26 cellular contexts compared by ENCODE assay signal in genomic region chr19:16599655-16600346, GRCh38. TPM values are rescaled to one million over a fixed set of nuclear protein-coding genes. Genes with fewer than 3 reads are reported as not detected.
DNase-seq lines count a peak whose midpoint lies in the region; ATAC-seq and TF ChIP-seq lines count a peak whose summit lies in the region.
"Had no signal": no experiment of that assay in that cellular context is flagged by ENCODE, and none has a peak within 500 bp of the region (broad histone marks: within the 10 kb centered on the region; RNA-seq: fewer than 3 reads in every experiment).

No MANE protein-coding gene starts in this region.

- no peaks in the 10 kb centered on the region for H3K27me3 ChIP-seq in CD4-positive, alpha-beta T cell (ENCODE audit: control insufficient read depth, insufficient read depth, low read length)
- H3K27me3 ChIP-seq in neural progenitor cell = no peaks in the 10 kb centered on the region
- no peaks in the 10 kb centered on the region for H3K27me3 ChIP-seq in PC-3 (ENCODE audit: low read length)
- H3K27me3 ChIP-seq: brain microvascular endothelial cell, gastroesophageal sphincter, hepatocyte, ovary had no signal

- peaks cover 5% of the 10 kb centered on the region for H3K36me3 Mint-ChIP-seq in CD4-positive, alpha-beta T cell (ENCODE audit: low read depth)
- H3K36me3 Mint-ChIP-seq in IgD-negative memory B cell (no peaks in the 10 kb centered on the region), T-helper 17 cell (ENCODE audit: low read depth) (no peaks in the 10 kb centered on the region), neural progenitor cell (no peaks in the 10 kb centered on the region)
- H3K36me3 Mint-ChIP-seq: activated CD4-positive, alpha-beta memory T cell treated with anti-CD3 and anti-CD28 coated beads for 36 hours; CD4-positive, CD25-positive, alpha-beta regulatory T cell had no signal

- H3F3A ChIP-seq in neural progenitor cell (ENCODE audit: low read depth) (no peaks in the 10 kb centered on the region), PC-3 (ENCODE audit: low read length, unreplicated experiment) (no peaks in the 10 kb centered on the region)

- H3K4me2 ChIP-seq in neural progenitor cell (no peak overlapping the region), PC-3 (ENCODE audit: low read length) (no peak overlapping the region)
- H3K4me2 ChIP-seq: hepatocyte had no signal

- H3K9me2 ChIP-seq in PC-3 (replicated peaks; ENCODE audit: low read length) = no peaks in the 10 kb centered on the region

- no peaks in the 10 kb centered on the region for H3K9me3 ChIP-seq in CD4-positive, alpha-beta T cell (ENCODE audit: control insufficient read depth, low read length)
- H3K9me3 ChIP-seq in T-helper 17 cell (ENCODE audit: control insufficient read depth, low read length, poor library complexity, severe bottlenecking) (no peaks in the 10 kb centered on the region), neural progenitor cell (ENCODE audit: low read depth) (no peaks in the 10 kb centered on the region), PC-3 (ENCODE audit: low read length) (no peaks in the 10 kb centered on the region)
- H3K9me3 ChIP-seq: gastroesophageal sphincter, ovary had no signal

- H3K79me2 ChIP-seq in neural progenitor cell (ENCODE audit: low read depth) = peaks cover 88% of the 10 kb centered on the region
- H3K79me2 ChIP-seq in PC-3 (ENCODE audit: low read length) = peaks cover 100% of the 10 kb centered on the region

- H3K27ac Mint-ChIP-seq in CD4-positive, alpha-beta T cell = peak overlapping the region; percentile 69
- H3K27ac Mint-ChIP-seq in IgD-negative memory B cell (peak overlapping the region; percentile 31 to 71 (median 64)), T-helper 17 cell (peak overlapping the region; percentile 61), neural progenitor cell (peak overlapping the region; percentile 86)
- H3K27ac Mint-ChIP-seq: activated CD4-positive, alpha-beta memory T cell treated with anti-CD3 and anti-CD28 coated beads for 36 hours; activated T-helper 2 cell treated with anti-CD3 and anti-CD28 coated beads, Interferon-gamma antibody, Interleukin-2, Interleukin-4, amounts not matched to agents 10 μg/mL and 5 μg/mL and 100 μg/mL, durations not matched to agents 14 hours and 24 hours and 36 hours had no signal

- H3K4me3 ChIP-seq in neural progenitor cell (no peak overlapping the region), PC-3 (ENCODE audit: low read length) (no peak overlapping the region)
- H3K4me3 ChIP-seq: gastroesophageal sphincter, hepatocyte, ovary had no signal

- H3K36me3 ChIP-seq in neural progenitor cell (no peaks in the 10 kb centered on the region), PC-3 (ENCODE audit: low read depth, low read length) (no peaks in the 10 kb centered on the region)
- H3K36me3 ChIP-seq: brain microvascular endothelial cell, gastroesophageal sphincter, ovary had no signal

- no peak for ATAC-seq in CD4-positive, alpha-beta T cell (ENCODE audit: poor library complexity)
- ATAC-seq in T-helper 17 cell = no peak
- ATAC-seq in HG03520 (IDR thresholded peaks at IDR 0.05; ENCODE audit: unreplicated experiment) = no peak
- ATAC-seq in PC-3 = no peak
- ATAC-seq in GM18520 (IDR thresholded peaks at IDR 0.05; ENCODE audit: unreplicated experiment) = no peak
- ATAC-seq: gastroesophageal sphincter had no signal

- peaks cover 61% of the 10 kb centered on the region for H3K4me1 Mint-ChIP-seq in CD4-positive, alpha-beta T cell (ENCODE audit: low read depth)
- peaks cover 29 to 44% (median 33%) of the 10 kb centered on the region in 3 donors for H3K4me1 Mint-ChIP-seq in IgD-negative memory B cell
- H3K4me1 Mint-ChIP-seq in T-helper 17 cell = peaks cover 31% of the 10 kb centered on the region
- peaks cover 17% of the 10 kb centered on the region for H3K4me1 Mint-ChIP-seq in neural progenitor cell

- H4K20me1 ChIP-seq in neural progenitor cell (ENCODE audit: low read depth) = peaks cover 86% of the 10 kb centered on the region
- peaks cover 88% of the 10 kb centered on the region for H4K20me1 ChIP-seq in PC-3 (ENCODE audit: low read length)

- H3K4me1 ChIP-seq in neural progenitor cell (no peaks in the 10 kb centered on the region), PC-3 (ENCODE audit: insufficient read depth, low read length) (no peaks in the 10 kb centered on the region)

- intact Hi-C loops in CD4-positive, alpha-beta T cell (cut with DNase I, micrococcal nuclease) = no loop called here
- intact Hi-C loops in PC-3 (cut with micrococcal nuclease) = no loop called here

- H3K9me3 Mint-ChIP-seq in CD4-positive, alpha-beta T cell = no peaks in the 10 kb centered on the region
- peaks cover 0 to 1% (median 0%) of the 10 kb centered on the region in 3 donors for H3K9me3 Mint-ChIP-seq in IgD-negative memory B cell
- no peaks in the 10 kb centered on the region for H3K9me3 Mint-ChIP-seq in neural progenitor cell
- H3K9me3 Mint-ChIP-seq: activated CD4-positive, alpha-beta memory T cell treated with anti-CD3 and anti-CD28 coated beads for 36 hours; activated T-helper 2 cell treated with anti-CD3 and anti-CD28 coated beads, Interferon-gamma antibody, Interleukin-2, Interleukin-4, amounts not matched to agents 10 μg/mL and 5 μg/mL and 100 μg/mL, durations not matched to agents 14 hours and 24 hours and 36 hours; CD4-positive, CD25-positive, alpha-beta regulatory T cell; nephron; T-helper 1 cell treated with Interleukin-12 subunit alpha and Interleukin-12 subunit beta and Interleukin-4 antibody, amounts not matched to agents 30 μg/mL and 1 μg/mL, for 36 hours had no signal

- no peak overlapping the region for H3K4me3 Mint-ChIP-seq in CD4-positive, alpha-beta T cell
- H3K4me3 Mint-ChIP-seq in IgD-negative memory B cell (peak overlapping the region in 1 of 4 donors; percentile 79), T-helper 17 cell (no peak overlapping the region), neural progenitor cell (peak overlapping the region; percentile 38)
- H3K4me3 Mint-ChIP-seq: activated CD4-positive, alpha-beta memory T cell treated with anti-CD3 and anti-CD28 coated beads for 36 hours; CD4-positive, CD25-positive, alpha-beta regulatory T cell; nephron; T-helper 1 cell treated with Interleukin-12 subunit alpha and Interleukin-12 subunit beta and Interleukin-4 antibody, amounts not matched to agents 30 μg/mL and 1 μg/mL, for 36 hours had no signal

- POLR2A ChIA-PET in CD4-positive, alpha-beta T cell (lab: Charles Lee) = no interaction called here
- POLR2A ChIA-PET in PC-3 (lab: Charles Lee; ENCODE audit: unreplicated experiment) = no interaction called here

- H3K9ac ChIP-seq in neural progenitor cell (no peak overlapping the region), PC-3 (ENCODE audit: low read length) (no peak overlapping the region)

- no peak overlapping the region for H3K27ac ChIP-seq in CD4-positive, alpha-beta T cell (ENCODE audit: low read depth, low read length)
- H3K27ac ChIP-seq in neural progenitor cell (no peak overlapping the region), PC-3 (ENCODE audit: low read length) (no peak overlapping the region)
- H3K27ac ChIP-seq: brain microvascular endothelial cell, hepatocyte, ovary had no signal

- no TSS peak for BruUV-seq in PC-3 (replicated peaks; lab: Mats Ljungman, UMichigan)

- CTCF ChIA-PET in CD4-positive, alpha-beta T cell (lab: Charles Lee) = no interaction called here
- CTCF ChIA-PET in PC-3 (lab: Charles Lee) = no interaction called here

- H3K27me3 Mint-ChIP-seq in CD4-positive, alpha-beta T cell = no peaks in the 10 kb centered on the region
- H3K27me3 Mint-ChIP-seq in IgD-negative memory B cell (no peaks in the 10 kb centered on the region), T-helper 17 cell (no peaks in the 10 kb centered on the region), neural progenitor cell (ENCODE audit: insufficient read depth, low read depth) (peaks cover 4% of the 10 kb centered on the region)
- H3K27me3 Mint-ChIP-seq: activated CD4-positive, alpha-beta memory T cell treated with anti-CD3 and anti-CD28 coated beads for 36 hours; CD4-positive, CD25-positive, alpha-beta regulatory T cell had no signal

- H2AFZ ChIP-seq in neural progenitor cell (replicated peaks) (no peak overlapping the region), PC-3 (ENCODE audit: low read length) (no peak overlapping the region)
- H2AFZ ChIP-seq: hepatocyte had no signal

- no peak for DNase-seq in CD4-positive, alpha-beta T cell
- DNase-seq in T-helper 17 cell (no peak), neural progenitor cell (ENCODE audit: low spot score) (no peak), PC-3 (no peak), OCI-M2 (lab: John Stamatoyannopoulos, UW; ENCODE audit: unreplicated experiment) (no peak)
- DNase-seq: activated CD4-positive, alpha-beta memory T cell treated with anti-CD3 and anti-CD28 coated beads for 36 hours; activated CD4-positive, alpha-beta T cell treated with anti-CD3 and anti-CD28 coated beads for 1 hour; activated naive CD4-positive, alpha-beta T cell treated with anti-CD3 and anti-CD28 coated beads, Interleukin-2, amount 50 U/mL, for 16 hours; brain microvascular endothelial cell; CD4-positive, CD25-positive, alpha-beta regulatory T cell; GOT3; KBM-7; mammary epithelial cell; NCI-H1105 treated with DMSO at 0.1 percent for 48 hours; NCI-H187 treated with DMSO at 0.1 percent for 48 hours; NCI-H524 treated with DMSO at 0.1 percent for 48 hours; ovary; stimulated activated naive CD4-positive, alpha-beta T cell had no signal

- TF ChIP-seq CTCF in CD4-positive, alpha-beta T cell (IDR thresholded peaks at IDR 0.05) = no peak
- TF ChIP-seq CTCF in neural progenitor cell (IDR thresholded peaks at IDR 0.05) (no peak), PC-3 (conservative IDR thresholded peaks at IDR 0.05; ENCODE audit: low read depth, low read length) (no peak)

RNA-seq across cellular contexts. Expression of gene SLC35E1, which starts 27.6 kb away (rescaled TPM):
- total RNA-seq in CD4-positive, alpha-beta T cell = 10 to 100 TPM; 72.3 to 76.3 TPM
- polyA plus RNA-seq in IgD-negative memory B cell = 18.9 TPM
- total RNA-seq in T-helper 17 cell (10 to 100 TPM; 68.1 to 75.9 TPM), neural progenitor cell (ENCODE audit: low replicate concordance) (16.4 and 24.8 TPM in 2 replicates), PC-3 (2014; rRNA removed) (52.6 and 62.3 TPM in 2 replicates)

RNA-seq across cellular contexts. Expression of gene MED26, which starts 28.2 kb away (rescaled TPM):
- 10 to 100 TPM; 50.4 to 52.4 TPM for total RNA-seq in CD4-positive, alpha-beta T cell
- 5.3 TPM for polyA plus RNA-seq in IgD-negative memory B cell
- total RNA-seq in T-helper 17 cell (10 to 100 TPM; 36.4 to 41.8 TPM), neural progenitor cell (ENCODE audit: low replicate concordance) (7.4 and 8.6 TPM in 2 replicates), PC-3 (2014; rRNA removed) (17.5 and 17.7 TPM in 2 replicates)

RNA-seq across cellular contexts. Expression of gene CHERP, which starts 57.6 kb away (rescaled TPM):
- 10 to 100 TPM; 47.1 to 48.2 TPM for total RNA-seq in CD4-positive, alpha-beta T cell
- polyA plus RNA-seq in IgD-negative memory B cell = 25.8 TPM
- total RNA-seq in T-helper 17 cell = 10 to 100 TPM; 50.1 to 63.7 TPM
- total RNA-seq in neural progenitor cell (ENCODE audit: low replicate concordance) = 5.5 and 13.7 TPM in 2 replicates
- 13.4 and 24.2 TPM in 2 replicates for total RNA-seq in PC-3 (2014; rRNA removed)
